In genomic region chr4:68569036-68569435, GRCh38 we compare ENCODE assay signal across 10 cellular contexts. TPM values are rescaled to one million over a fixed set of nuclear protein-coding genes. Genes with fewer than 3 reads are reported as not detected.
A peak's percentile ranks its signal among the peaks of the same experiment; 100 is the strongest.
DNase-seq lines count a peak whose midpoint lies in the region; ATAC-seq and TF ChIP-seq lines count a peak whose summit lies in the region.
"Not testable (repeated sequence)": the region's sequence is repeated elsewhere in the genome, so short reads cannot be mapped to it uniquely, and the experiment has no call there.
"Had no signal": no experiment of that assay in that cellular context is flagged by ENCODE, and none has a peak within 500 bp of the region (broad histone marks: within the 10 kb centered on the region; RNA-seq: fewer than 3 reads in every experiment).

No MANE protein-coding gene starts in this region.

- H3K27me3 Mint-ChIP-seq in endodermal cell (ENCODE audit: insufficient read depth): not testable (repeated sequence)

- not testable (repeated sequence) for H3K4me3 Mint-ChIP-seq in endodermal cell

- CTCF ChIA-PET in GM10248 (lab: Yijun Ruan, JAX); PC-3 (lab: Charles Lee): not testable (repeated sequence)

- peaks cover 13% of the 10 kb centered on the region for H3K4me1 ChIP-seq in PC-3 (ENCODE audit: insufficient read depth, low read length)
- not testable (repeated sequence) for H3K4me1 ChIP-seq in endodermal cell (ENCODE audit: control insufficient read depth, insufficient read depth, low read length)
- H3K4me1 ChIP-seq in mucosa of descending colon (ENCODE audit: low read depth): peaks cover 15% of the 10 kb centered on the region

- not testable (repeated sequence) for BruUV-seq in PC-3 (replicated peaks; lab: Mats Ljungman, UMichigan)

- H3F3A ChIP-seq in PC-3 (ENCODE audit: low read length, unreplicated experiment): not testable (repeated sequence)

- intact Hi-C loops in PC-3 (cut with micrococcal nuclease): not testable (repeated sequence)
- intact Hi-C loops in mucosa of descending colon (cut with DNase I, micrococcal nuclease): loop anchor here in 1 of 2 donors (5.0 kb wide), 1 partner anchor 98 kb away; no protein-coding TSS in a partner anchor

- H3K9me2 ChIP-seq in PC-3 (replicated peaks; ENCODE audit: low read length): not testable (repeated sequence)

- H3K36me3 ChIP-seq in PC-3 (ENCODE audit: low read depth, low read length); endodermal cell (ENCODE audit: control insufficient read depth, insufficient read depth, low read length); mucosa of descending colon (ENCODE audit: low read depth): not testable (repeated sequence)

- not testable (repeated sequence) for H3K4me3 ChIP-seq in PC-3 (ENCODE audit: low read length); endodermal cell (ENCODE audit: low read length); mucosa of descending colon

- TF ChIP-seq CTCF in GM10248 (IDR thresholded peaks at IDR 0.05; ENCODE audit: control extremely low read depth, extremely low read depth, low read depth, missing control alignments) (peak; percentile 6), PC-3 (conservative IDR thresholded peaks at IDR 0.05; ENCODE audit: low read depth, low read length) (0 out of 2 replicates have a peak, but pooled peaks have one; percentile 18), endodermal cell (conservative IDR thresholded peaks at IDR 0.05) (peak; percentile 57)
- not testable (repeated sequence) for TF ChIP-seq CTCF in mucosa of descending colon (IDR thresholded peaks at IDR 0.05)

- POLR2A ChIA-PET in GM10248 (lab: Yijun Ruan, JAX); PC-3 (lab: Charles Lee; ENCODE audit: unreplicated experiment): not testable (repeated sequence)

- H3K9me3 ChIP-seq in PC-3 (ENCODE audit: low read length); endodermal cell (ENCODE audit: control insufficient read depth, low read length); mucosa of descending colon: not testable (repeated sequence)

- not testable (repeated sequence) for H3K9ac ChIP-seq in PC-3 (ENCODE audit: low read length); endodermal cell (ENCODE audit: extremely low read depth, low read length, poor library complexity, severe bottlenecking)

- 58% methylated on average over 1 of the region's 1 CpG; no CpG with 5 or more reads in 1 of the 2 experiments for WGBS in endodermal cell (ENCODE audit: insufficient coverage in 1 of 2, insufficient read length in 1 of 2), 2 experiments

- not testable (repeated sequence) for H3K27ac Mint-ChIP-seq in endodermal cell

- ATAC-seq in GM19023 (IDR thresholded peaks at IDR 0.05; ENCODE audit: unreplicated experiment) (peak; percentile 16), GM21529 (IDR thresholded peaks at IDR 0.05; ENCODE audit: unreplicated experiment) (peak; percentile 42), HG02852 (IDR thresholded peaks at IDR 0.05; ENCODE audit: unreplicated experiment) (peak; percentile 6), HG03432 (IDR thresholded peaks at IDR 0.05; ENCODE audit: unreplicated experiment) (peak; percentile 28), PC-3 (peak; percentile 70), mucosa of descending colon (peak; percentile 51)

- not testable (repeated sequence) for H3K27me3 ChIP-seq in PC-3 (ENCODE audit: low read length); endodermal cell (ENCODE audit: control insufficient read depth, insufficient read depth, low read length, poor library complexity, severe bottlenecking)

- H3K79me2 ChIP-seq in PC-3 (ENCODE audit: low read length): not testable (repeated sequence)

- H3K4me1 Mint-ChIP-seq in endodermal cell: not testable (repeated sequence)

- H3K36me3 Mint-ChIP-seq in endodermal cell (ENCODE audit: low read depth): not testable (repeated sequence)

- H3K9me3 Mint-ChIP-seq in endodermal cell: not testable (repeated sequence)

- not testable (repeated sequence) for H4K20me1 ChIP-seq in PC-3 (ENCODE audit: low read length)

- H3K4me2 ChIP-seq in PC-3 (ENCODE audit: low read length): not testable (repeated sequence)

- not testable (repeated sequence) for H3K27ac ChIP-seq in PC-3 (ENCODE audit: low read length); endodermal cell (ENCODE audit: low read depth, low read length)

- H2AFZ ChIP-seq in PC-3 (ENCODE audit: low read length): not testable (repeated sequence)

- not testable (repeated sequence) for DNase-seq in GM10248 (ENCODE audit: extremely low spot score)
- DNase-seq in PC-3: peak; percentile 43
- peak; percentile 57 for DNase-seq in endodermal cell
- peak in 1 of 3 donors; percentile 33 for DNase-seq in mucosa of descending colon

RNA-seq across cellular contexts. Expression of gene UGT2B17, which starts 7.1 kb away (rescaled TPM):
- total RNA-seq in PC-3 (2014; rRNA removed): not detected in 2 replicates
- not detected for total RNA-seq in endodermal cell
- not detected for polyA plus RNA-seq in endodermal cell (2013, experiment 1 of 2)
- polyA plus RNA-seq in endodermal cell (2013, experiment 2 of 2): not detected
- 1,000 to 10,000 TPM in 1 of 3 donors, 100 to 1,000 TPM in 2; 534 to 1,338 (median 703) TPM for total RNA-seq in mucosa of descending colon
- total RNA-seq: H7, PC-9 had no signal

Comparison
In these comparisons a context has a peak if more than half of its experiments do, and no peak if none do; other contexts are left out.
1. ATAC-seq: peak in every context shown above with its lines; median percentile 70 in PC-3; 51 in mucosa of descending colon; 42 in GM21529; 28 in HG03432; 16 in GM19023; 6 in HG02852.
2. RNA of gene UGT2B17, which starts 7.1 kb away (total RNA-seq): 534 to 1,338 TPM in mucosa of descending colon; not detected in endodermal cell and not detected in PC-3; every median in the first group is over 100 times any median in the second.